25 cellular contexts compared by ENCODE assay signal in genomic region chr17:5892897-5893656, GRCh38.
DNase-seq lines count a peak whose midpoint lies in the region; ATAC-seq lines count a peak whose summit lies in the region.
"Had no signal": no experiment of that assay in that cellular context is flagged by ENCODE, and none has a peak within 500 bp of the region (broad histone marks: within the 10 kb centered on the region; RNA-seq: fewer than 3 reads in every experiment).

No MANE protein-coding gene starts in this region.

- H3K4me1 ChIP-seq in aorta (ENCODE audit: control insufficient read depth in 1 of 2, insufficient read depth in 2 of 2, low read length in 2 of 2): no peaks in the 10 kb centered on the region
- H3K4me1 ChIP-seq: heart right ventricle, left lung, upper lobe of right lung had no signal

- WGBS in aorta, 2 donors: 17 to 26% methylated on average over 3 of the region's 3 CpGs

- no peak overlapping the region for H3K4me3 ChIP-seq in aorta (ENCODE audit: low read length in 2 of 2)
- H3K4me3 ChIP-seq: cardiac muscle cell, GM23248, heart right ventricle, left lung, upper lobe of right lung had no signal

- H3K27ac ChIP-seq in angular gyrus (ENCODE audit: low read depth, low read length) (peak overlapping the region; percentile 80), layer of hippocampus (ENCODE audit: low read depth, low read length) (peak overlapping the region; percentile 83), aorta (ENCODE audit: low read depth in 1 of 2, low read length in 2 of 2) (no peak overlapping the region)
- H3K27ac ChIP-seq: cardiac muscle cell, GM23248, heart right ventricle, KMS-11, left lung, upper lobe of right lung, VCaP had no signal

- H3K36me3 ChIP-seq in aorta (ENCODE audit: control insufficient read depth in 1 of 2, insufficient read depth in 2 of 2, low read length in 1 of 2): no peaks in the 10 kb centered on the region
- H3K36me3 ChIP-seq: cardiac muscle cell, heart right ventricle, left lung, upper lobe of right lung had no signal

- intact Hi-C loops in aorta (cut with DNase I): no loop called here

- no peak for ATAC-seq in aorta (ENCODE audit: low FRiP score)
- ATAC-seq: heart right ventricle; left lung; natural killer cell treated with Interleukin-12 subunit alpha and Interleukin-12 subunit beta and Interleukin-15 and Interleukin-18, amount 100 ng/mL, for 72 hours; upper lobe of right lung had no signal

- no peaks in the 10 kb centered on the region for H3K9me3 ChIP-seq in aorta (ENCODE audit: control insufficient read depth, low read length)
- H3K9me3 ChIP-seq: left lung, upper lobe of right lung had no signal

- DNase-seq in ELF-1 (ENCODE audit: low read depth, low spot score) (peak; percentile 34), pons (ENCODE audit: low spot score) (peak; percentile 93), aorta (no peak), NCI-H2227 (lab: John Stamatoyannopoulos, UW; ENCODE audit: unreplicated experiment) (no peak), glomerular visceral epithelial cell (ENCODE audit: extremely low spot score) (no peak)
- no peak for DNase-seq in activated T-cell treated with anti-CD3 and anti-CD28 coated beads, Interleukin-2, amount 50 U/mL, for 1 hour
- DNase-seq: activated naive CD4-positive, alpha-beta T cell treated with anti-CD3 and anti-CD28 coated beads, Interleukin-2, amount 10 ng/mL, durations not matched to agents 7 days and 5 days; AML-193; dermis blood vessel endothelial cell; GDM1; GM23248; heart right ventricle; left lung; NCI-H187; NCI-H226; NCI-H82; OCI-M1; Right ventricle myocardium superior; upper lobe of right lung had no signal

- H3K27me3 ChIP-seq in layer of hippocampus (ENCODE audit: control insufficient read depth, insufficient read depth, low read length) (peaks cover 2% of the 10 kb centered on the region), aorta (ENCODE audit: control insufficient read depth in 1 of 2, insufficient read depth in 2 of 2, low read length in 1 of 2) (no peaks in the 10 kb centered on the region)
- H3K27me3 ChIP-seq: cardiac muscle cell, upper lobe of right lung had no signal

Comparison
In these comparisons a context has a peak if more than half of its experiments do, and no peak if none do; other contexts are left out.
1. DNase-seq: peak in ELF-1 (single experiment) and pons (single experiment); none in aorta (0 of 2), NCI-H2227 (single experiment), glomerular visceral epithelial cell (single experiment) and activated T-cell treated with anti-CD3 and anti-CD28 coated beads, Interleukin-2, amount 50 U/mL, for 1 hour (single experiment).
2. H3K27ac ChIP-seq: peak in angular gyrus (single experiment) and layer of hippocampus (single experiment); none in aorta (0 of 2).